ENCODE assay signal across 9 cellular contexts in the genomic region with DNA sequence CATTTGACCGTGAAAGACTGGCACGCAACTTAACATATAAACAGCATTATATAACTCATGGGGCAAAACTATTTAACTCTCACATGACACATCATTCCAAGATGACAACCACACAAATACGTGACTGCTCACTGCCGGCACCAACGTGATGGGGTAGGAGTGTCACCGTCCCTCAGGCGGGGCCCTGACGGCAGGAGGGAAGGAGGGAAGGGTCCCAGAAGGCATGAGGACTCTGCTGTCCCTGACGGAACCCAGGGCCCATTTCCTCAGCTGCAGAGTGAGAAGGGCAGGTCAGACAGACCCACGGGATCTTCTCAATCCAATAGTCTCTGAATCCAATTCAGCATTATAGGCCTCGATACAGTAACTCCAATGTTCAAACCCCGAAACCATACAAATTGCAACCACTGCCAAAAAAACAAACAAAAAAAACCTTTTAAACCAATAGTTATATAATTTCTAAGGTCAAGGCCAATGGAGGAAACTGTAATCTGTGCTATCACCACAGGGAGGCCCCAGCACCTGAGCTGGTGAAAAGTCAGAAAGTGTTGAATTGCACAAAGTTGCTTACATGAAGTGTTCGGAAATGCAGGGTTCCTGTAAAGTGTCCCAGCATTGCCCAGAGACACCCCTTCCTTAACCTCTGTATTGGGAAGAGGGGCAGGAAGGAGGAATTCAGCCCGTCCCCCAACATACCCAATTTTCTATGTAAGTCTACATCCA.
DNase-seq lines count a peak whose midpoint lies in the region; ATAC-seq and TF ChIP-seq lines count a peak whose summit lies in the region.
"Had no signal": no experiment of that assay in that cellular context is flagged by ENCODE, and none has a peak within 500 bp of the region (broad histone marks: within the 10 kb centered on the region; RNA-seq: fewer than 3 reads in every experiment).

No MANE protein-coding gene starts in this region.

- no peak overlapping the region for H3K4me2 ChIP-seq in SK-N-SH

- peaks cover 0 to 3% (median 0%) of the 10 kb centered on the region in 5 donors for H3K27me3 Mint-ChIP-seq in naive thymus-derived CD8-positive, alpha-beta T cell

- POLR2A ChIA-PET in SK-N-SH (lab: Yijun Ruan, JAX), result no interaction called here
- POLR2A ChIA-PET in naive thymus-derived CD8-positive, alpha-beta T cell (lab: Charles Lee), result no interaction called here

- H3K27ac Mint-ChIP-seq in naive thymus-derived CD8-positive, alpha-beta T cell, result no peak overlapping the region

- no peak for TF ChIP-seq POLR2A in heart left ventricle (IDR thresholded peaks at IDR 0.05)
- TF ChIP-seq POLR2A in thyroid gland (IDR thresholded peaks at IDR 0.05), result no peak

- peak in 1 of 4 donors; percentile 32 for ATAC-seq in heart left ventricle
- no peak for ATAC-seq in naive thymus-derived CD8-positive, alpha-beta T cell

- CTCF ChIA-PET in SK-N-SH (lab: Yijun Ruan, JAX), result interaction anchor here (0.7 to 4.0 kb wide), 14 partner anchors 9 to 500 kb away, joined by 3 to 24 read pairs (median 3); no protein-coding TSS in a partner anchor

- H3K9me3 ChIP-seq in SK-N-SH (no peaks in the 10 kb centered on the region), heart left ventricle (no peaks in the 10 kb centered on the region), thyroid gland (no peaks in the 10 kb centered on the region)

- H3K9me2 ChIP-seq in SK-N-SH, result no peaks in the 10 kb centered on the region

- 90% methylated on average over 14 of the region's 14 CpGs for WGBS in SK-N-SH (ENCODE audit: low lambda C conversion rate)
- 79 to 88% (median 80%) methylated on average over 14 of the region's 14 CpGs for WGBS in heart left ventricle, 4 donors
- WGBS in thyroid gland, 2 donors, result 71 to 74% methylated on average over 14 of the region's 14 CpGs

- no peaks in the 10 kb centered on the region for H3K27me3 ChIP-seq in SK-N-SH (ENCODE audit: insufficient read depth)
- H3K27me3 ChIP-seq in heart left ventricle, result no peaks in the 10 kb centered on the region
- no peaks in the 10 kb centered on the region for H3K27me3 ChIP-seq in thyroid gland

- peaks cover 0 to 11% of the 10 kb centered on the region in 2 experiments; a peak in 2 of 4 replicates for H3K4me1 ChIP-seq in SK-N-SH (ENCODE audit: control insufficient read depth in 1 of 2, insufficient read depth in 2 of 2, low read depth in 1 of 2, low read length in 1 of 2)
- H3K4me1 ChIP-seq in heart left ventricle, result peaks cover 0 to 44% (median 22%) of the 10 kb centered on the region in 12 donors
- peaks cover 3 to 41% of the 10 kb centered on the region in 2 donors for H3K4me1 ChIP-seq in thyroid gland

- H3F3A ChIP-seq in SK-N-SH (replicated peaks; ENCODE audit: insufficient read depth), result no peaks in the 10 kb centered on the region

- DNase-seq in DMS53 (lab: John Stamatoyannopoulos, UW) (peak; percentile 56), DMS53 treated with DMSO at 0.1 percent for 48 hours (lab: John Stamatoyannopoulos, UW; ENCODE audit: unreplicated experiment) (no peak), SK-N-SH (peak; percentile 49), heart left ventricle (no peak), thyroid gland (peak; percentile 42 to 56)
- DNase-seq in naive thymus-derived CD8-positive, alpha-beta T cell, result no peak
- no peak for DNase-seq in stimulated activated CD4-positive, alpha-beta T cell treated with anti-CD3 and anti-CD28 coated beads, Interleukin-4, amount 100 ng/mL, for 24 hours
- no peak for DNase-seq in activated CD4-positive, alpha-beta T cell treated with anti-CD3 and anti-CD28 coated beads, Interleukin-2, amount 50 U/mL, for 4 hours
- DNase-seq: NCI-H1436 had no signal

- H3K27ac ChIP-seq in SK-N-SH (ENCODE audit: low read depth in 2 of 2, low read length in 1 of 2) (no peak overlapping the region), heart left ventricle (peak overlapping the region in 1 of 12 donors; percentile 50), thyroid gland (peak overlapping the region in 1 of 3 donors; percentile 43)

- no peak overlapping the region for H3K4me3 Mint-ChIP-seq in naive thymus-derived CD8-positive, alpha-beta T cell

- H3K4me3 ChIP-seq in SK-N-SH (ENCODE audit: low read depth in 2 of 2, low read length in 1 of 2), result no peak overlapping the region
- H3K4me3 ChIP-seq in heart left ventricle, result no peak overlapping the region
- H3K4me3 ChIP-seq in thyroid gland (replicated peaks in 1 of 3), result no peak overlapping the region

- H2AFZ ChIP-seq in SK-N-SH (ENCODE audit: low read depth), result no peak overlapping the region

- intact Hi-C loops in heart left ventricle (cut with DNase I) (loop anchor here in 5 of 10 donors (5.0 to 10.0 kb wide), 3 partner anchors 133 to 140 kb away; a partner anchor contains a TSS), thyroid gland (cut with DNase I) (loop anchor here (10.0 kb wide), 1 partner anchor 130 kb away; no protein-coding TSS in a partner anchor)

- H3K36me3 ChIP-seq in SK-N-SH (replicated peaks in 1 of 2; ENCODE audit: control insufficient read depth in 1 of 2, insufficient read depth in 2 of 2, low read length in 1 of 2) (peaks cover 0 to 4% of the 10 kb centered on the region in 2 experiments), heart left ventricle (peaks cover 0 to 20% (median 0%) of the 10 kb centered on the region in 9 donors), thyroid gland (peaks cover 0 to under 1% of the 10 kb centered on the region in 2 donors)

- TF ChIP-seq CTCF in SK-N-SH (IDR thresholded peaks at IDR 0.05), result peak; percentile 76
- TF ChIP-seq CTCF in heart left ventricle (IDR thresholded peaks at IDR 0.05), result peak; percentile 23 to 63 (median 48)
- peak; percentile 21 to 81 (median 60) for TF ChIP-seq CTCF in thyroid gland (IDR thresholded peaks at IDR 0.05)

- H3K79me2 ChIP-seq in SK-N-SH (ENCODE audit: insufficient read depth), result peaks cover 34% of the 10 kb centered on the region

- peak; percentile 72 for TF ChIP-seq RAD21 in SK-N-SH (IDR thresholded peaks at IDR 0.05; ENCODE audit: low read length)

- peaks cover 0 to 2% (median 0%) of the 10 kb centered on the region in 4 donors for H3K4me1 Mint-ChIP-seq in naive thymus-derived CD8-positive, alpha-beta T cell

- H3K9me3 Mint-ChIP-seq in naive thymus-derived CD8-positive, alpha-beta T cell, result no peaks in the 10 kb centered on the region

- no peak for TF ChIP-seq EP300 in SK-N-SH (IDR thresholded peaks at IDR 0.05; ENCODE audit: borderline replicate concordance in 1 of 2, low read depth in 1 of 2, low read length in 1 of 2)

- peaks cover 6% of the 10 kb centered on the region; the same call in 1 of the 2 replicates for H4K20me1 ChIP-seq in SK-N-SH (ENCODE audit: insufficient read depth)

- H3K36me3 Mint-ChIP-seq in naive thymus-derived CD8-positive, alpha-beta T cell, result no peaks in the 10 kb centered on the region

- no peak overlapping the region for H3K9ac ChIP-seq in SK-N-SH

TF ChIP-seq in SK-N-SH, 30 proteins besides CTCF, POLR2A, EP300 and RAD21:
- TF ChIP-seq SIN3A (IDR thresholded peaks at IDR 0.05; ENCODE audit: borderline replicate concordance, low read depth, low read length), result peak; percentile 20; the same call in 1 of the 2 replicates
- TF ChIP-seq SMC3 (IDR thresholded peaks at IDR 0.05; ENCODE audit: low read depth, low read length), result peak; percentile 61
- TF ChIP-seq, protein P1, sequence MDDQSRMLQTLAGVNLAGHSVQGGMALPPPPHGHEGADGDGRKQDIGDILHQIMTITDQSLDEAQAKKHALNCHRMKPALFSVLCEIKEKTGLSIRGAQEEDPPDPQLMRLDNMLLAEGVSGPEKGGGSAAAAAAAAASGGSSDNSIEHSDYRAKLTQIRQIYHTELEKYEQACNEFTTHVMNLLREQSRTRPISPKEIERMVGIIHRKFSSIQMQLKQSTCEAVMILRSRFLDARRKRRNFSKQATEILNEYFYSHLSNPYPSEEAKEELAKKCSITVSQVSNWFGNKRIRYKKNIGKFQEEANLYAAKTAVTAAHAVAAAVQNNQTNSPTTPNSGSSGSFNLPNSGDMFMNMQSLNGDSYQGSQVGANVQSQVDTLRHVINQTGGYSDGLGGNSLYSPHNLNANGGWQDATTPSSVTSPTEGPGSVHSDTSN (IDR thresholded peaks at IDR 0.05), result no peak
- no peak for TF ChIP-seq RCOR1 (IDR thresholded peaks at IDR 0.05; ENCODE audit: low read length)

Comparison
In these comparisons a context has a peak if more than half of its experiments do, and no peak if none do; other contexts are left out.
1. DNase-seq: peak in DMS53 (single experiment), SK-N-SH (single experiment) and thyroid gland (2 of 2); none in DMS53 treated with DMSO at 0.1 percent for 48 hours (single experiment), heart left ventricle (0 of 5), naive thymus-derived CD8-positive, alpha-beta T cell (0 of 10), stimulated activated CD4-positive, alpha-beta T cell treated with anti-CD3 and anti-CD28 coated beads, Interleukin-4, amount 100 ng/mL, for 24 hours (single experiment) and activated CD4-positive, alpha-beta T cell treated with anti-CD3 and anti-CD28 coated beads, Interleukin-2, amount 50 U/mL, for 4 hours (0 of 2).
2. Peak in every context shown above with its lines, with median percentiles within 50 percentile points of each other: CTCF ChIP-seq.